In genomic region chr14:66140963-66141362, GRCh38 we compare ENCODE assay signal across 30 cellular contexts.
"Had no signal": no experiment of that assay in that cellular context is flagged by ENCODE, and none has a peak within 500 bp of the region (broad histone marks: within the 10 kb centered on the region; RNA-seq: fewer than 3 reads in every experiment).

No MANE protein-coding gene starts in this region.

- H3K4me3 Mint-ChIP-seq: activated CD4-positive, alpha-beta memory T cell treated with anti-CD3 and anti-CD28 coated beads, Interleukin-2, amount 10 ng/mL, durations not matched to agents 7 days and 5 days; activated CD4-positive, alpha-beta T cell treated with anti-CD3 and anti-CD28 coated beads, Interleukin-2, amount 10 ng/mL, durations not matched to agents 7 days and 5 days; activated naive CD4-positive, alpha-beta T cell treated with anti-CD3 and anti-CD28 coated beads, Interleukin-2, amount 10 ng/mL, durations not matched to agents 7 days and 5 days; activated naive CD8-positive, alpha-beta T cell treated with anti-CD3 and anti-CD28 coated beads, Interleukin-2, amount 10 ng/mL, durations not matched to agents 7 days and 5 days; activated T-cell treated with anti-CD3 and anti-CD28 coated beads, Interleukin-2, amount 50 U/mL, for 24 hours; activated T-cell treated with anti-CD3 and anti-CD28 coated beads, Interleukin-2, amount 50 U/mL, for 72 hours; brain; central memory CD8-positive, alpha-beta T cell; dendritic cell treated with granulocyte-macrophage colony-stimulating factor and Interleukin-4, amounts not matched to agents 40 ng/mL and 50 ng/mL, for 4 days; endodermal cell; WTC11 had no signal

- H3K4me1 Mint-ChIP-seq: activated CD4-positive, alpha-beta memory T cell treated with anti-CD3 and anti-CD28 coated beads, Interleukin-2, amount 10 ng/mL, durations not matched to agents 7 days and 5 days; activated CD4-positive, alpha-beta T cell treated with anti-CD3 and anti-CD28 coated beads, Interleukin-2, amount 10 ng/mL, durations not matched to agents 7 days and 5 days; activated naive CD4-positive, alpha-beta T cell treated with anti-CD3 and anti-CD28 coated beads, Interleukin-2, amount 10 ng/mL, durations not matched to agents 7 days and 5 days; activated naive CD8-positive, alpha-beta T cell treated with anti-CD3 and anti-CD28 coated beads, Interleukin-2, amount 10 ng/mL, durations not matched to agents 7 days and 5 days; central memory CD8-positive, alpha-beta T cell; endodermal cell; WTC11 had no signal

- H3K9me3 ChIP-seq: ascending aorta had no signal

- H3K27me3 Mint-ChIP-seq: activated naive CD8-positive, alpha-beta T cell treated with anti-CD3 and anti-CD28 coated beads, Interleukin-2, amount 10 ng/mL, durations not matched to agents 7 days and 5 days; dendritic cell treated with granulocyte-macrophage colony-stimulating factor and Interleukin-4, amounts not matched to agents 40 ng/mL and 50 ng/mL, for 4 days had no signal

- H3K4me3 ChIP-seq: ascending aorta, breast epithelium, cardiac muscle cell, coronary artery, dorsolateral prefrontal cortex had no signal

- H3K27ac ChIP-seq: ascending aorta, breast epithelium, cardiac muscle cell, coronary artery, dorsolateral prefrontal cortex, VCaP had no signal

- H3K36me3 Mint-ChIP-seq: activated naive CD4-positive, alpha-beta T cell treated with anti-CD3 and anti-CD28 coated beads, Interleukin-2, amount 10 ng/mL, durations not matched to agents 7 days and 5 days; activated naive CD8-positive, alpha-beta T cell treated with anti-CD3 and anti-CD28 coated beads, Interleukin-2, amount 10 ng/mL, durations not matched to agents 7 days and 5 days; brain; WTC11 had no signal

- H3K4me1 ChIP-seq: ascending aorta, breast epithelium had no signal

- H3K36me3 ChIP-seq: ascending aorta, breast epithelium, cardiac muscle cell had no signal

- H3K27me3 ChIP-seq: ascending aorta, breast epithelium, cardiac muscle cell, dorsolateral prefrontal cortex had no signal

- H3K27ac Mint-ChIP-seq: activated CD4-positive, alpha-beta memory T cell treated with anti-CD3 and anti-CD28 coated beads, Interleukin-2, amount 10 ng/mL, durations not matched to agents 7 days and 5 days; activated CD4-positive, alpha-beta T cell treated with anti-CD3 and anti-CD28 coated beads, Interleukin-2, amount 10 ng/mL, durations not matched to agents 7 days and 5 days; activated naive CD4-positive, alpha-beta T cell treated with anti-CD3 and anti-CD28 coated beads, Interleukin-2, amount 10 ng/mL, durations not matched to agents 7 days and 5 days; activated naive CD4-positive, alpha-beta T cell treated with anti-CD3 and anti-CD28 coated beads, Interleukin-2, amount 50 U/mL, for 72 hours; activated naive CD8-positive, alpha-beta T cell treated with anti-CD3 and anti-CD28 coated beads, Interleukin-2, amount 10 ng/mL, durations not matched to agents 7 days and 5 days; activated T-cell treated with anti-CD3 and anti-CD28 coated beads, Interleukin-2, amount 50 U/mL, for 24 hours; activated T-cell treated with anti-CD3 and anti-CD28 coated beads, Interleukin-2, amount 50 U/mL, for 72 hours; brain; dendritic cell treated with granulocyte-macrophage colony-stimulating factor and Interleukin-4, amounts not matched to agents 40 ng/mL and 50 ng/mL, for 4 days; endodermal cell; WTC11 had no signal

- DNase-seq: activated CD4-positive, alpha-beta memory T cell treated with anti-CD3 and anti-CD28 coated beads, Interleukin-2, amount 10 ng/mL, durations not matched to agents 7 days and 5 days; activated CD4-positive, alpha-beta T cell treated with anti-CD3 and anti-CD28 coated beads for 1 hour; activated CD4-positive, alpha-beta T cell treated with anti-CD3 and anti-CD28 coated beads for 4 hours; activated CD4-positive, alpha-beta T cell treated with anti-CD3 and anti-CD28 coated beads, Interleukin-2, amount 10 ng/mL, durations not matched to agents 7 days and 5 days; activated CD4-positive, alpha-beta T cell treated with anti-CD3 and anti-CD28 coated beads, Interleukin-2, amount 50 U/mL, for 4 hours; activated CD8-positive, alpha-beta memory T cell treated with anti-CD3 and anti-CD28 coated beads, Interleukin-2, amount 50 U/mL, for 48 hours; activated gamma-delta T cell; activated naive CD4-positive, alpha-beta T cell; activated naive CD4-positive, alpha-beta T cell treated with anti-CD3 and anti-CD28 coated beads, Interleukin-2, amount 10 ng/mL, durations not matched to agents 7 days and 5 days; activated naive CD8-positive, alpha-beta T cell treated with anti-CD3 and anti-CD28 coated beads, Interleukin-2, amount 10 ng/mL, durations not matched to agents 7 days and 5 days; activated T-cell treated with anti-CD3 and anti-CD28 coated beads for 4 hours; activated T-cell treated with anti-CD3 and anti-CD28 coated beads, Interleukin-2, amount 50 U/mL, for 24 hours; activated T-cell treated with anti-CD3 and anti-CD28 coated beads, Interleukin-2, amount 50 U/mL, for 72 hours; dorsolateral prefrontal cortex; effector memory CD4-positive, alpha-beta T cell; endodermal cell; foreskin fibroblast; head of caudate nucleus; T-helper 2 cell had no signal

- H3K9me3 Mint-ChIP-seq: activated CD4-positive, alpha-beta memory T cell treated with anti-CD3 and anti-CD28 coated beads, Interleukin-2, amount 10 ng/mL, durations not matched to agents 7 days and 5 days; activated CD4-positive, alpha-beta T cell treated with anti-CD3 and anti-CD28 coated beads, Interleukin-2, amount 10 ng/mL, durations not matched to agents 7 days and 5 days; activated naive CD4-positive, alpha-beta T cell treated with anti-CD3 and anti-CD28 coated beads, Interleukin-2, amount 10 ng/mL, durations not matched to agents 7 days and 5 days; activated naive CD8-positive, alpha-beta T cell treated with anti-CD3 and anti-CD28 coated beads, Interleukin-2, amount 10 ng/mL, durations not matched to agents 7 days and 5 days; activated T-cell treated with anti-CD3 and anti-CD28 coated beads, Interleukin-2, amount 50 U/mL, for 24 hours; central memory CD8-positive, alpha-beta T cell had no signal

- ATAC-seq: activated naive CD4-positive, alpha-beta T cell treated with anti-CD3 and anti-CD28 coated beads, Interleukin-2, amount 50 U/mL, for 72 hours; activated T-cell treated with anti-CD3 and anti-CD28 coated beads, Interleukin-2, amount 50 U/mL, for 72 hours; esophagus mucosa; WTC11 had no signal
